In the genomic region with DNA sequence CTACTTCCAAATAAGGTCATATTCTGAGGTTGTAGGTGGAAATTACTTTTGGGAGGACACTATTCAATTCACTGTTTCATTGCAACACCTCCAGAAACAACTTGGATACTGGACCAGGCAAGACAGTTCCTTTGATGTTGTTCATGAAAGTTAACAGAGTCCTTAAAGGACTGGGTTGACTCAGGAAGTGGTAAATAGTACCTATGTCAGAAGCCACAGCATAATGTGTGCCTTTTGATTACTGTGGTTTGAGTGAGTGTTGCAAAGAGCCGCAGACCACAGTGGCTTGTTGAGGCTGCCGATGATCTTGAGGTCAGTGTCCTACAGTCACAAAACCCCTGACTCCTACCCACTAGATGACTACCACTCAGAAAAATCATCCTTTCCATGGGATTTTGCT, we compare ENCODE assay signal across 9 cellular contexts. TPM values are rescaled to one million over a fixed set of nuclear protein-coding genes. Genes with fewer than 3 reads are reported as not detected.
DNase-seq lines count a peak whose midpoint lies in the region; ATAC-seq and TF ChIP-seq lines count a peak whose summit lies in the region.
"Had no signal": no experiment of that assay in that cellular context is flagged by ENCODE, and none has a peak within 500 bp of the region (broad histone marks: within the 10 kb centered on the region; RNA-seq: fewer than 3 reads in every experiment).

No MANE protein-coding gene starts in this region.

- H3K27me3 Mint-ChIP-seq in T-helper 1 cell treated with Interleukin-12 subunit alpha and Interleukin-12 subunit beta and Interleukin-4 antibody, amounts not matched to agents 30 μg/mL and 1 μg/mL, for 36 hours (ENCODE audit: low read depth) = peaks cover 83% of the 10 kb centered on the region
- H3K27me3 Mint-ChIP-seq in central memory CD8-positive, alpha-beta T cell = peaks cover 92% of the 10 kb centered on the region
- peaks cover 4% of the 10 kb centered on the region for H3K27me3 Mint-ChIP-seq in endodermal cell (ENCODE audit: insufficient read depth)

- H3K4me1 Mint-ChIP-seq in T-helper 1 cell treated with Interleukin-12 subunit alpha and Interleukin-12 subunit beta and Interleukin-4 antibody, amounts not matched to agents 30 μg/mL and 1 μg/mL, for 36 hours (ENCODE audit: low read depth) = peaks cover 13% of the 10 kb centered on the region
- peaks cover 25% of the 10 kb centered on the region for H3K4me1 Mint-ChIP-seq in central memory CD8-positive, alpha-beta T cell
- no peaks in the 10 kb centered on the region for H3K4me1 Mint-ChIP-seq in endodermal cell

- H3K9me3 Mint-ChIP-seq in T-helper 1 cell treated with Interleukin-12 subunit alpha and Interleukin-12 subunit beta and Interleukin-4 antibody, amounts not matched to agents 30 μg/mL and 1 μg/mL, for 36 hours = no peaks in the 10 kb centered on the region
- no peaks in the 10 kb centered on the region for H3K9me3 Mint-ChIP-seq in central memory CD8-positive, alpha-beta T cell
- H3K9me3 Mint-ChIP-seq in endodermal cell = no peaks in the 10 kb centered on the region
- H3K9me3 Mint-ChIP-seq: IgD-negative memory B cell had no signal

- DNase-seq in central memory CD8-positive, alpha-beta T cell (ENCODE audit: low spot score in 2 of 2) = peak in 1 of 2 donors; percentile 66
- DNase-seq in right atrium auricular region (ENCODE audit: low spot score) (no peak), SHP77 treated with DMSO at 0.1 percent for 48 hours (lab: John Stamatoyannopoulos, UW) (no peak), endodermal cell (no peak), pons (ENCODE audit: low spot score) (no peak)

- no peak overlapping the region for H3K4me3 ChIP-seq in right atrium auricular region
- no peak overlapping the region for H3K4me3 ChIP-seq in endodermal cell (ENCODE audit: low read length)

- no peaks in the 10 kb centered on the region for H3K36me3 ChIP-seq in right atrium auricular region
- H3K36me3 ChIP-seq in endodermal cell (ENCODE audit: control insufficient read depth, insufficient read depth, low read length) = no peaks in the 10 kb centered on the region

- H3K27ac ChIP-seq in right atrium auricular region (no peak overlapping the region), endodermal cell (ENCODE audit: low read depth, low read length) (no peak overlapping the region)

- WGBS in endodermal cell (ENCODE audit: insufficient coverage in 1 of 2, insufficient read length in 1 of 2), 2 experiments = 100% methylated on average over 2 of the region's 2 CpGs; no CpG with 5 or more reads in 1 of the 2 experiments

- H3K27ac Mint-ChIP-seq in T-helper 1 cell treated with Interleukin-12 subunit alpha and Interleukin-12 subunit beta and Interleukin-4 antibody, amounts not matched to agents 30 μg/mL and 1 μg/mL, for 36 hours = peak overlapping the region; percentile 28
- peak overlapping the region; percentile 68 for H3K27ac Mint-ChIP-seq in central memory CD8-positive, alpha-beta T cell (ENCODE audit: low read depth)
- H3K27ac Mint-ChIP-seq in endodermal cell = no peak overlapping the region
- H3K27ac Mint-ChIP-seq: IgD-negative memory B cell had no signal

- H3K9me3 ChIP-seq in right atrium auricular region (no peaks in the 10 kb centered on the region), endodermal cell (ENCODE audit: control insufficient read depth, low read length) (no peaks in the 10 kb centered on the region)

- H3K4me3 Mint-ChIP-seq in T-helper 1 cell treated with Interleukin-12 subunit alpha and Interleukin-12 subunit beta and Interleukin-4 antibody, amounts not matched to agents 30 μg/mL and 1 μg/mL, for 36 hours = peak overlapping the region; percentile 16
- peak overlapping the region; percentile 63 for H3K4me3 Mint-ChIP-seq in central memory CD8-positive, alpha-beta T cell
- H3K4me3 Mint-ChIP-seq in endodermal cell = no peak overlapping the region
- H3K4me3 Mint-ChIP-seq: IgD-negative memory B cell had no signal

- H3K4me1 ChIP-seq in right atrium auricular region (no peaks in the 10 kb centered on the region), endodermal cell (ENCODE audit: control insufficient read depth, insufficient read depth, low read length) (no peaks in the 10 kb centered on the region)

- H3K27me3 ChIP-seq in right atrium auricular region = no peaks in the 10 kb centered on the region
- H3K27me3 ChIP-seq in endodermal cell (ENCODE audit: control insufficient read depth, insufficient read depth, low read length, poor library complexity, severe bottlenecking) = no peaks in the 10 kb centered on the region

- H3K36me3 Mint-ChIP-seq in T-helper 1 cell treated with Interleukin-12 subunit alpha and Interleukin-12 subunit beta and Interleukin-4 antibody, amounts not matched to agents 30 μg/mL and 1 μg/mL, for 36 hours (ENCODE audit: low read depth) = no peaks in the 10 kb centered on the region
- peaks cover 6% of the 10 kb centered on the region for H3K36me3 Mint-ChIP-seq in central memory CD8-positive, alpha-beta T cell (ENCODE audit: insufficient read depth)
- no peaks in the 10 kb centered on the region for H3K36me3 Mint-ChIP-seq in endodermal cell (ENCODE audit: low read depth)

- TF ChIP-seq CTCF in right atrium auricular region (IDR thresholded peaks at IDR 0.05) (no peak), endodermal cell (conservative IDR thresholded peaks at IDR 0.05) (no peak)

- ATAC-seq in GM18907 (IDR thresholded peaks at IDR 0.05; ENCODE audit: unreplicated experiment) = peak; percentile 99
- peak; percentile 69 for ATAC-seq in HG03025 (IDR thresholded peaks at IDR 0.05; ENCODE audit: low FRiP score, unreplicated experiment)
- ATAC-seq in central memory CD8-positive, alpha-beta T cell (replicated peaks; ENCODE audit: extremely low read depth, poor library complexity, severe bottlenecking) = peak; percentile 100

- no peak overlapping the region for H3K9ac ChIP-seq in endodermal cell (ENCODE audit: extremely low read depth, low read length, poor library complexity, severe bottlenecking)

RNA-seq across cellular contexts. Expression of a gene that starts 10.9 kb away (rescaled TPM):
- total RNA-seq in right atrium auricular region = 1 to 10 TPM in 1 of 2 donors, under 1 TPM in 1; 0.12 to 5.0 TPM
- total RNA-seq in endodermal cell = under 1 TPM; 0.13 to 0.57 TPM
- polyA plus RNA-seq in endodermal cell (2013, experiment 1 of 2) = 0.57 TPM
- 0.08 TPM for polyA plus RNA-seq in endodermal cell (2013, experiment 2 of 2)
- polyA plus RNA-seq: IgD-negative memory B cell had no signal
